Comparison of ENCODE assay signal across 30 cellular contexts in genomic region chr7:69363131-69363530, GRCh38.
"Had no signal": no experiment of that assay in that cellular context is flagged by ENCODE, and none has a peak within 500 bp of the region (broad histone marks: within the 10 kb centered on the region; RNA-seq: fewer than 3 reads in every experiment).

No MANE protein-coding gene starts in this region.

- H3K36me3 ChIP-seq: adrenal gland, colonic mucosa, gastrocnemius medialis had no signal

- H3K4me1 Mint-ChIP-seq: activated CD4-positive, alpha-beta T cell treated with anti-CD3 and anti-CD28 coated beads for 36 hours; activated CD4-positive, alpha-beta T cell treated with anti-CD3 and anti-CD28 coated beads, Interleukin-2, amount 10 ng/mL, durations not matched to agents 24 days and 14 days; activated CD8-positive, alpha-beta memory T cell treated with anti-CD3 and anti-CD28 coated beads, Interleukin-2, amount 10 ng/mL, durations not matched to agents 7 days and 5 days; activated naive CD4-positive, alpha-beta T cell treated with anti-CD3 and anti-CD28 coated beads, Interleukin-2, amount 50 U/mL, for 24 hours; activated naive CD8-positive, alpha-beta T cell treated with anti-CD3 and anti-CD28 coated beads for 36 hours; activated naive CD8-positive, alpha-beta T cell treated with anti-CD3 and anti-CD28 coated beads, Interleukin-2, amount 50 U/mL, for 24 hours; endodermal cell had no signal

- H3K9me3 Mint-ChIP-seq: activated CD4-positive, alpha-beta T cell treated with anti-CD3 and anti-CD28 coated beads, Interleukin-2, amount 10 ng/mL, durations not matched to agents 24 days and 14 days; activated naive CD4-positive, alpha-beta T cell treated with anti-CD3 and anti-CD28 coated beads for 36 hours; activated naive CD4-positive, alpha-beta T cell treated with anti-CD3 and anti-CD28 coated beads, Interleukin-2, amount 50 U/mL, for 24 hours; activated naive CD8-positive, alpha-beta T cell treated with anti-CD3 and anti-CD28 coated beads for 36 hours; endodermal cell had no signal

- ATAC-seq: activated CD4-positive, alpha-beta T cell treated with anti-CD3 and anti-CD28 coated beads for 36 hours; activated CD8-positive, alpha-beta memory T cell treated with anti-CD3 and anti-CD28 coated beads, Interleukin-2, amount 10 ng/mL, durations not matched to agents 7 days and 5 days; activated CD8-positive, alpha-beta T cell treated with anti-CD3 and anti-CD28 coated beads, Interleukin-2, amount 10 ng/mL, durations not matched to agents 7 days and 5 days; activated naive CD8-positive, alpha-beta T cell treated with anti-CD3 and anti-CD28 coated beads, Interleukin-2, amount 50 U/mL, for 24 hours; esophagus mucosa; foreskin keratinocyte; gastrocnemius medialis had no signal

- H3K36me3 Mint-ChIP-seq: activated CD4-positive, alpha-beta memory T cell treated with anti-CD3 and anti-CD28 coated beads for 36 hours; activated CD8-positive, alpha-beta memory T cell treated with anti-CD3 and anti-CD28 coated beads, Interleukin-2, amount 10 ng/mL, durations not matched to agents 7 days and 5 days; activated naive CD4-positive, alpha-beta T cell treated with anti-CD3 and anti-CD28 coated beads, Interleukin-2, amount 50 U/mL, for 24 hours; activated naive CD8-positive, alpha-beta T cell treated with anti-CD3 and anti-CD28 coated beads for 36 hours had no signal

- H3K9me3 ChIP-seq: adrenal gland, colonic mucosa, gastrocnemius medialis had no signal

- H3K27me3 ChIP-seq: adrenal gland, colonic mucosa, foreskin keratinocyte, gastrocnemius medialis had no signal

- H3K4me3 ChIP-seq: adrenal gland, colonic mucosa, dorsolateral prefrontal cortex, gastrocnemius medialis had no signal

- DNase-seq: activated CD4-positive, alpha-beta memory T cell treated with anti-CD3 and anti-CD28 coated beads for 36 hours; activated CD4-positive, alpha-beta T cell treated with anti-CD3 and anti-CD28 coated beads for 36 hours; activated CD4-positive, alpha-beta T cell treated with anti-CD3 and anti-CD28 coated beads, Interleukin-2, amount 10 ng/mL, durations not matched to agents 24 days and 14 days; activated CD4-positive, CD25-positive, alpha-beta regulatory T cell; activated CD4-positive, CD25-positive, alpha-beta regulatory T cell treated with anti-CD3 and anti-CD28 coated beads, Interleukin-2, amount 50 U/mL, for 72 hours; activated CD8-positive, alpha-beta memory T cell treated with anti-CD3 and anti-CD28 coated beads, Interleukin-2, amount 10 ng/mL, durations not matched to agents 7 days and 5 days; activated CD8-positive, alpha-beta memory T cell treated with anti-CD3 and anti-CD28 coated beads, Interleukin-2, amount 50 U/mL, for 4 hours; activated CD8-positive, alpha-beta T cell treated with anti-CD3 and anti-CD28 coated beads, Interleukin-2, amount 10 ng/mL, durations not matched to agents 7 days and 5 days; activated effector memory CD4-positive, alpha-beta T cell treated with anti-CD3 and anti-CD28 coated beads, Interleukin-2, amount 50 U/mL, for 16 hours; activated naive CD4-positive, alpha-beta T cell treated with anti-CD3 and anti-CD28 coated beads for 36 hours; activated naive CD8-positive, alpha-beta T cell treated with anti-CD3 and anti-CD28 coated beads for 36 hours; activated naive CD8-positive, alpha-beta T cell treated with anti-CD3 and anti-CD28 coated beads, Interleukin-2, amount 50 U/mL, for 24 hours; activated T-cell treated with anti-CD3 and anti-CD28 coated beads, Interleukin-2, amount 50 U/mL, for 1 hour; activated T-cell treated with anti-CD3 and anti-CD28 coated beads, Interleukin-2, amount 50 U/mL, for 48 hours; adrenal gland; amygdala; aorta; caudate nucleus; colonic mucosa; dorsolateral prefrontal cortex; effector memory CD4-positive, alpha-beta T cell; endodermal cell; gastrocnemius medialis; hypothalamus; T-helper 2 cell had no signal

- H3K4me1 ChIP-seq: adrenal gland, colonic mucosa, foreskin keratinocyte, gastrocnemius medialis had no signal

- H3K27ac ChIP-seq: adrenal gland, colonic mucosa, dorsolateral prefrontal cortex, foreskin keratinocyte, gastrocnemius medialis had no signal

- H3K27ac Mint-ChIP-seq: activated CD4-positive, alpha-beta memory T cell treated with anti-CD3 and anti-CD28 coated beads for 36 hours; activated CD4-positive, alpha-beta T cell treated with anti-CD3 and anti-CD28 coated beads for 36 hours; activated CD4-positive, alpha-beta T cell treated with anti-CD3 and anti-CD28 coated beads, Interleukin-2, amount 10 ng/mL, durations not matched to agents 24 days and 14 days; activated CD8-positive, alpha-beta memory T cell treated with anti-CD3 and anti-CD28 coated beads, Interleukin-2, amount 10 ng/mL, durations not matched to agents 7 days and 5 days; activated CD8-positive, alpha-beta T cell treated with anti-CD3 and anti-CD28 coated beads, Interleukin-2, amount 10 ng/mL, durations not matched to agents 7 days and 5 days; activated naive CD4-positive, alpha-beta T cell treated with anti-CD3 and anti-CD28 coated beads for 36 hours; activated naive CD4-positive, alpha-beta T cell treated with anti-CD3 and anti-CD28 coated beads, Interleukin-2, amount 50 U/mL, for 24 hours; activated naive CD8-positive, alpha-beta T cell treated with anti-CD3 and anti-CD28 coated beads for 36 hours; activated naive CD8-positive, alpha-beta T cell treated with anti-CD3 and anti-CD28 coated beads, Interleukin-2, amount 50 U/mL, for 24 hours; activated T-helper 1 cell treated with anti-CD3 and anti-CD28 coated beads, Interleukin-12 subunit alpha, Interleukin-12 subunit beta, Interleukin-2, Interleukin-4 antibody, amounts not matched to agents 30 ng/mL and 10 ng/mL and 1 ng/mL, durations not matched to agents 14 hours and 24 hours and 36 hours; activated T-helper 2 cell treated with anti-CD3 and anti-CD28 coated beads, Interferon-gamma antibody, Interleukin-2, Interleukin-4, amounts not matched to agents 10 μg/mL and 5 μg/mL and 100 μg/mL, durations not matched to agents 14 hours and 24 hours and 36 hours; endodermal cell had no signal

- H3K4me3 Mint-ChIP-seq: activated CD4-positive, alpha-beta memory T cell treated with anti-CD3 and anti-CD28 coated beads for 36 hours; activated CD4-positive, alpha-beta T cell treated with anti-CD3 and anti-CD28 coated beads for 36 hours; activated CD4-positive, alpha-beta T cell treated with anti-CD3 and anti-CD28 coated beads, Interleukin-2, amount 10 ng/mL, durations not matched to agents 24 days and 14 days; activated CD8-positive, alpha-beta memory T cell treated with anti-CD3 and anti-CD28 coated beads, Interleukin-2, amount 10 ng/mL, durations not matched to agents 7 days and 5 days; activated CD8-positive, alpha-beta T cell treated with anti-CD3 and anti-CD28 coated beads, Interleukin-2, amount 10 ng/mL, durations not matched to agents 7 days and 5 days; activated naive CD4-positive, alpha-beta T cell treated with anti-CD3 and anti-CD28 coated beads for 36 hours; activated naive CD4-positive, alpha-beta T cell treated with anti-CD3 and anti-CD28 coated beads, Interleukin-2, amount 50 U/mL, for 24 hours; activated naive CD8-positive, alpha-beta T cell treated with anti-CD3 and anti-CD28 coated beads for 36 hours; activated naive CD8-positive, alpha-beta T cell treated with anti-CD3 and anti-CD28 coated beads, Interleukin-2, amount 50 U/mL, for 24 hours; activated T-helper 1 cell treated with anti-CD3 and anti-CD28 coated beads, Interleukin-12 subunit alpha, Interleukin-12 subunit beta, Interleukin-2, Interleukin-4 antibody, amounts not matched to agents 30 ng/mL and 10 ng/mL and 1 ng/mL, durations not matched to agents 14 hours and 24 hours and 36 hours; endodermal cell had no signal

- H3K27me3 Mint-ChIP-seq: activated CD4-positive, alpha-beta memory T cell treated with anti-CD3 and anti-CD28 coated beads for 36 hours; activated CD4-positive, alpha-beta T cell treated with anti-CD3 and anti-CD28 coated beads for 36 hours; activated CD4-positive, alpha-beta T cell treated with anti-CD3 and anti-CD28 coated beads, Interleukin-2, amount 10 ng/mL, durations not matched to agents 24 days and 14 days; activated CD8-positive, alpha-beta memory T cell treated with anti-CD3 and anti-CD28 coated beads, Interleukin-2, amount 10 ng/mL, durations not matched to agents 7 days and 5 days; activated naive CD4-positive, alpha-beta T cell treated with anti-CD3 and anti-CD28 coated beads, Interleukin-2, amount 50 U/mL, for 24 hours had no signal
